ENCODE assay signal across 28 cellular contexts in genomic region chr16:79349803-79350202, GRCh38.
"Had no signal": no experiment of that assay in that cellular context is flagged by ENCODE, and none has a peak within 500 bp of the region (broad histone marks: within the 10 kb centered on the region; RNA-seq: fewer than 3 reads in every experiment).

No MANE protein-coding gene starts in this region.

- H3K9me3 ChIP-seq: colonic mucosa, esophagus muscularis mucosa, esophagus squamous epithelium, gastrocnemius medialis, gastroesophageal sphincter, heart left ventricle, heart right ventricle had no signal

- H3K36me3 ChIP-seq: colonic mucosa, esophagus muscularis mucosa, esophagus squamous epithelium, gastrocnemius medialis, gastroesophageal sphincter, heart left ventricle, heart right ventricle had no signal

- FAIRE-seq: colon, endometrium, endothelial cell of umbilical vein, frontal cortex had no signal

- ATAC-seq: effector memory CD8-positive, alpha-beta T cell; esophagus mucosa; foreskin keratinocyte; gastrocnemius medialis; gastroesophageal sphincter; heart left ventricle; heart right ventricle had no signal

- H3K27ac Mint-ChIP-seq: dendritic cell treated with granulocyte-macrophage colony-stimulating factor and Interleukin-4, amounts not matched to agents 40 ng/mL and 50 ng/mL, for 4 days; effector memory CD8-positive, alpha-beta T cell had no signal

- H3K27me3 ChIP-seq: colonic mucosa, foreskin keratinocyte, gastrocnemius medialis had no signal

- H3K4me3 ChIP-seq: colonic mucosa, coronary artery, dorsolateral prefrontal cortex, esophagus muscularis mucosa, esophagus squamous epithelium, gastrocnemius medialis, gastroesophageal sphincter, heart left ventricle, heart right ventricle had no signal

- DNase-seq: colonic mucosa; cortex of kidney; dermis blood vessel endothelial cell; dorsolateral prefrontal cortex; effector CD4-positive, alpha-beta T cell; effector CD8-positive, alpha-beta T cell; effector memory CD4-positive, alpha-beta T cell; effector memory CD8-positive, alpha-beta T cell; erythroblast; esophagus squamous epithelium; foreskin fibroblast; foreskin keratinocyte; gastrocnemius medialis; glutamatergic neuron; head of caudate nucleus; heart left ventricle; heart right ventricle had no signal

- H3K27me3 Mint-ChIP-seq: effector memory CD8-positive, alpha-beta T cell had no signal

- H3K4me3 Mint-ChIP-seq: dendritic cell treated with granulocyte-macrophage colony-stimulating factor and Interleukin-4, amounts not matched to agents 40 ng/mL and 50 ng/mL, for 4 days; effector memory CD8-positive, alpha-beta T cell; endodermal cell had no signal

- H3K27ac ChIP-seq: colonic mucosa, coronary artery, dorsolateral prefrontal cortex, epithelial cell of prostate, esophagus muscularis mucosa, esophagus squamous epithelium, foreskin keratinocyte, gastroesophageal sphincter, heart left ventricle, heart right ventricle had no signal

- H3K9me3 Mint-ChIP-seq: dendritic cell treated with granulocyte-macrophage colony-stimulating factor and Interleukin-4, amounts not matched to agents 40 ng/mL and 50 ng/mL, for 4 days; effector memory CD8-positive, alpha-beta T cell; endodermal cell had no signal

- H3K4me1 ChIP-seq: colonic mucosa, esophagus muscularis mucosa, foreskin keratinocyte, gastroesophageal sphincter had no signal
